Comparison of ENCODE assay signal across 1 cellular context in genomic region chr1:99691175-99691574, GRCh38.
TF ChIP-seq lines count a peak whose summit lies in the region.

No MANE protein-coding gene starts in this region.

TF ChIP-seq in K562, 482 proteins besides CTCF, POLR2A, EP300 and RAD21 (continued from another document):
- TF ChIP-seq, protein P1, sequence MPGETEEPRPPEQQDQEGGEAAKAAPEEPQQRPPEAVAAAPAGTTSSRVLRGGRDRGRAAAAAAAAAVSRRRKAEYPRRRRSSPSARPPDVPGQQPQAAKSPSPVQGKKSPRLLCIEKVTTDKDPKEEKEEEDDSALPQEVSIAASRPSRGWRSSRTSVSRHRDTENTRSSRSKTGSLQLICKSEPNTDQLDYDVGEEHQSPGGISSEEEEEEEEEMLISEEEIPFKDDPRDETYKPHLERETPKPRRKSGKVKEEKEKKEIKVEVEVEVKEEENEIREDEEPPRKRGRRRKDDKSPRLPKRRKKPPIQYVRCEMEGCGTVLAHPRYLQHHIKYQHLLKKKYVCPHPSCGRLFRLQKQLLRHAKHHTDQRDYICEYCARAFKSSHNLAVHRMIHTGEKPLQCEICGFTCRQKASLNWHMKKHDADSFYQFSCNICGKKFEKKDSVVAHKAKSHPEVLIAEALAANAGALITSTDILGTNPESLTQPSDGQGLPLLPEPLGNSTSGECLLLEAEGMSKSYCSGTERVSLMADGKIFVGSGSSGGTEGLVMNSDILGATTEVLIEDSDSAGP (CRISPR knock-in tag; IDR thresholded peaks at IDR 0.05): no peak
- no peak for TF ChIP-seq ARID3A (IDR thresholded peaks at IDR 0.05; ENCODE audit: borderline replicate concordance, low read depth, low read length)
- no peak for TF ChIP-seq MAX (CRISPR knock-in tag; IDR thresholded peaks at IDR 0.05)
- TF ChIP-seq NFIC (IDR thresholded peaks at IDR 0.05): 0 out of 2 replicates have a peak, but pooled peaks have one; percentile 17
- no peak for TF ChIP-seq NFATC3 (IDR thresholded peaks at IDR 0.05)
- TF ChIP-seq, protein P2, sequence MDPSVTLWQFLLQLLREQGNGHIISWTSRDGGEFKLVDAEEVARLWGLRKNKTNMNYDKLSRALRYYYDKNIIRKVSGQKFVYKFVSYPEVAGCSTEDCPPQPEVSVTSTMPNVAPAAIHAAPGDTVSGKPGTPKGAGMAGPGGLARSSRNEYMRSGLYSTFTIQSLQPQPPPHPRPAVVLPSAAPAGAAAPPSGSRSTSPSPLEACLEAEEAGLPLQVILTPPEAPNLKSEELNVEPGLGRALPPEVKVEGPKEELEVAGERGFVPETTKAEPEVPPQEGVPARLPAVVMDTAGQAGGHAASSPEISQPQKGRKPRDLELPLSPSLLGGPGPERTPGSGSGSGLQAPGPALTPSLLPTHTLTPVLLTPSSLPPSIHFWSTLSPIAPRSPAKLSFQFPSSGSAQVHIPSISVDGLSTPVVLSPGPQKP (CRISPR knock-in tag; IDR thresholded peaks at IDR 0.05): no peak
